In genomic region chr3:36908647-36909180, GRCh38 we compare ENCODE assay signal across 8 cellular contexts. TPM values are rescaled to one million over a fixed set of nuclear protein-coding genes. Genes with fewer than 3 reads are reported as not detected.
DNase-seq lines count a peak whose midpoint lies in the region; ATAC-seq, FAIRE-seq and TF ChIP-seq lines count a peak whose summit lies in the region.

No MANE protein-coding gene starts in this region.

- peak overlapping the region; percentile 87 for H3K27ac Mint-ChIP-seq in T-helper 2 cell treated with Interferon-gamma antibody and Interleukin-4, amounts not matched to agents 5 μg/mL and 100 μg/mL, for 36 hours
- peak overlapping the region; percentile 93 for H3K27ac Mint-ChIP-seq in activated CD8-positive, alpha-beta T cell treated with anti-CD3 and anti-CD28 coated beads for 36 hours

- H3K79me2 ChIP-seq in keratinocyte (ENCODE audit: control insufficient read depth, insufficient read depth, low read length), result no peaks in the 10 kb centered on the region

- H3K4me3 ChIP-seq in keratinocyte (ENCODE audit: control insufficient read depth in 2 of 3, extremely low read depth in 1 of 3, insufficient read depth in 2 of 3, low read depth in 1 of 3, low read length in 3 of 3) (peak overlapping the region in 2 of 3 experiments; percentile 46 to 64), subcutaneous abdominal adipose tissue (ENCODE audit: low read depth in 1 of 5, low read length in 5 of 5) (peak overlapping the region; percentile 66 to 97 (median 83))

- H4K20me1 ChIP-seq in keratinocyte (ENCODE audit: control insufficient read depth, extremely low read depth, insufficient read depth, low read length), result no peaks in the 10 kb centered on the region

- POLR2A ChIA-PET in activated CD8-positive, alpha-beta T cell treated with anti-CD3 and anti-CD28 coated beads for 36 hours (lab: Charles Lee), result interaction anchor here (1.0 to 2.4 kb wide), 7 partner anchors 9 to 85 kb away, joined by 3 to 9 read pairs (median 3); partner anchors contain the start of genes EPM2AIP1, MLH1 and TRANK1

- H3K9me3 Mint-ChIP-seq in T-helper 2 cell treated with Interferon-gamma antibody and Interleukin-4, amounts not matched to agents 5 μg/mL and 100 μg/mL, for 36 hours, result no peaks in the 10 kb centered on the region
- H3K9me3 Mint-ChIP-seq in activated CD8-positive, alpha-beta T cell treated with anti-CD3 and anti-CD28 coated beads for 36 hours, result no peaks in the 10 kb centered on the region

- H3K9ac ChIP-seq in keratinocyte (ENCODE audit: control insufficient read depth, extremely low read depth, insufficient read depth, low read length), result peak overlapping the region; percentile 57
- peak overlapping the region; percentile 69 to 94 (median 78) for H3K9ac ChIP-seq in subcutaneous abdominal adipose tissue (ENCODE audit: low read length in 5 of 5)

- H3K27me3 ChIP-seq in keratinocyte (ENCODE audit: control insufficient read depth, extremely low read depth, insufficient read depth, low read length) (no peaks in the 10 kb centered on the region), subcutaneous abdominal adipose tissue (ENCODE audit: control insufficient read depth in 5 of 5, insufficient read depth in 4 of 5, low read length in 5 of 5) (no peaks in the 10 kb centered on the region)

- H3K4me3 Mint-ChIP-seq in T-helper 2 cell treated with Interferon-gamma antibody and Interleukin-4, amounts not matched to agents 5 μg/mL and 100 μg/mL, for 36 hours, result peak overlapping the region; percentile 86
- H3K4me3 Mint-ChIP-seq in activated CD8-positive, alpha-beta T cell treated with anti-CD3 and anti-CD28 coated beads for 36 hours, result peak overlapping the region; percentile 89

- CTCF ChIA-PET in activated CD8-positive, alpha-beta T cell treated with anti-CD3 and anti-CD28 coated beads for 36 hours (lab: Charles Lee), result interaction anchor here (1.2 to 7.3 kb wide), 3 partner anchors 11 to 50 kb away, joined by 3 to 49 read pairs (median 3); partner anchors contain the start of gene TRANK1

- ATAC-seq in activated CD8-positive, alpha-beta T cell treated with anti-CD3 and anti-CD28 coated beads for 36 hours, result no peak
- no peak for ATAC-seq in HG03565 (IDR thresholded peaks at IDR 0.05; ENCODE audit: unreplicated experiment)

- FAIRE-seq in keratinocyte (lab: Jason Lieb, UNC), result no peak

- no peaks in the 10 kb centered on the region for H3K27me3 Mint-ChIP-seq in T-helper 2 cell treated with Interferon-gamma antibody and Interleukin-4, amounts not matched to agents 5 μg/mL and 100 μg/mL, for 36 hours (ENCODE audit: low read depth)
- H3K27me3 Mint-ChIP-seq in activated CD8-positive, alpha-beta T cell treated with anti-CD3 and anti-CD28 coated beads for 36 hours, result no peaks in the 10 kb centered on the region

- H3K9me1 ChIP-seq in keratinocyte (ENCODE audit: control insufficient read depth, extremely low read depth, insufficient read depth, low read length), result no peaks in the 10 kb centered on the region

- H3K4me1 ChIP-seq in keratinocyte (ENCODE audit: control insufficient read depth, extremely low read depth, insufficient read depth, low read length) (peaks cover 16% of the 10 kb centered on the region), subcutaneous abdominal adipose tissue (ENCODE audit: control insufficient read depth in 5 of 5, insufficient read depth in 5 of 5, low read length in 5 of 5) (peaks cover 0 to 37% (median 19%) of the 10 kb centered on the region in 5 donors)

- no peak for TF ChIP-seq CTCF in activated CD8-positive, alpha-beta T cell treated with anti-CD3 and anti-CD28 coated beads for 36 hours (IDR thresholded peaks at IDR 0.05)
- no peak for TF ChIP-seq CTCF in keratinocyte (optimal IDR thresholded peaks at IDR 0.05 in 1 of 3, IDR thresholded peaks at IDR 0.05 in 1 of 3, conservative IDR thresholded peaks at IDR 0.05 in 1 of 3; ENCODE audit: extremely low read depth in 1 of 3, insufficient read depth in 2 of 3, low read length in 3 of 3)

- peaks cover 46% of the 10 kb centered on the region for H3K4me1 Mint-ChIP-seq in T-helper 2 cell treated with Interferon-gamma antibody and Interleukin-4, amounts not matched to agents 5 μg/mL and 100 μg/mL, for 36 hours (ENCODE audit: low read depth)
- peaks cover 56% of the 10 kb centered on the region for H3K4me1 Mint-ChIP-seq in activated CD8-positive, alpha-beta T cell treated with anti-CD3 and anti-CD28 coated beads for 36 hours (ENCODE audit: low read depth)

- no peaks in the 10 kb centered on the region for H3K36me3 ChIP-seq in keratinocyte (ENCODE audit: control insufficient read depth in 2 of 2, extremely low read depth in 1 of 2, insufficient read depth in 2 of 2, low read length in 2 of 2)
- H3K36me3 ChIP-seq in subcutaneous abdominal adipose tissue (ENCODE audit: control insufficient read depth in 5 of 5, insufficient read depth in 5 of 5, low read length in 5 of 5), result no peaks in the 10 kb centered on the region

- H2AFZ ChIP-seq in keratinocyte (ENCODE audit: control insufficient read depth, low read length), result peak overlapping the region; percentile 79

- H3K27ac ChIP-seq in keratinocyte (ENCODE audit: control insufficient read depth, insufficient read depth, low read length), result peak overlapping the region; percentile 60
- H3K27ac ChIP-seq in subcutaneous abdominal adipose tissue (ENCODE audit: low read depth, low read length), result peak overlapping the region; percentile 78

- peak overlapping the region; percentile 79 for H3K4me2 ChIP-seq in keratinocyte (ENCODE audit: control insufficient read depth, extremely low read depth, insufficient read depth, low read depth, low read length)

- no peaks in the 10 kb centered on the region for H3K9me3 ChIP-seq in keratinocyte (ENCODE audit: control insufficient read depth, low read depth, low read length)
- no peaks in the 10 kb centered on the region for H3K9me3 ChIP-seq in subcutaneous abdominal adipose tissue (ENCODE audit: control insufficient read depth in 5 of 5, low read length in 5 of 5)

- dilution Hi-C loops in keratinocyte (cut with MboI; ENCODE audit: extremely low pct_ligation_motif_present, low sequenced_read_pairs), result no loop called here

- intact Hi-C loops in activated CD8-positive, alpha-beta T cell treated with anti-CD3 and anti-CD28 coated beads for 36 hours (cut with micrococcal nuclease), result loop anchor here (5.0 kb wide), 1 partner anchor 49 kb away; no protein-coding TSS in a partner anchor

- DNase-seq in T-helper 2 cell treated with Interferon-gamma antibody and Interleukin-4, amounts not matched to agents 5 μg/mL and 100 μg/mL, for 36 hours (ENCODE audit: low spot score), result no peak
- DNase-seq in T-helper 2 cell (no peak), keratinocyte (ENCODE audit: low read depth, low spot score) (no peak), NCI-H187 treated with DMSO at 0.1 percent for 48 hours (lab: John Stamatoyannopoulos, UW) (no peak), GOT3 (lab: John Stamatoyannopoulos, UW) (no peak)
- no peak for DNase-seq in activated CD8-positive, alpha-beta T cell treated with anti-CD3 and anti-CD28 coated beads for 36 hours

- H3K36me3 Mint-ChIP-seq in T-helper 2 cell treated with Interferon-gamma antibody and Interleukin-4, amounts not matched to agents 5 μg/mL and 100 μg/mL, for 36 hours (ENCODE audit: low read depth), result peaks cover 5% of the 10 kb centered on the region
- no peaks in the 10 kb centered on the region for H3K36me3 Mint-ChIP-seq in activated CD8-positive, alpha-beta T cell treated with anti-CD3 and anti-CD28 coated beads for 36 hours (ENCODE audit: low read depth)

RNA-seq across cellular contexts. Expression of gene TRANK1, which starts 36.1 kb away (rescaled TPM):
- total RNA-seq in activated CD8-positive, alpha-beta T cell treated with anti-CD3 and anti-CD28 coated beads for 36 hours, result 10 to 100 TPM; 16.0 to 17.4 TPM
- polyA plus RNA-seq in keratinocyte, result 2.5 to 4.7 TPM (median 3.2 TPM) in 3 replicates
- 0.61 TPM for polyA plus RNA-seq in keratinocyte (2011; ENCODE audit: low read depth)
- 1.4 and 1.5 TPM in 2 replicates for polyA plus RNA-seq in keratinocyte (2011; cell fraction: cytosol; rRNA removed)
- 12.4 and 13.7 TPM in 2 replicates for polyA plus RNA-seq in keratinocyte (2011; cell fraction: nucleus; rRNA removed)
- polyA plus RNA-seq in keratinocyte (2012; ENCODE audit: low replicate concordance), result 1.3 and 2.6 TPM in 2 replicates
- 7.7 to 13.6 TPM (median 8.4 TPM) in 3 replicates for polyA minus RNA-seq in keratinocyte
- 1.5 TPM for polyA minus RNA-seq in keratinocyte (2011; cell fraction: cytosol; rRNA and poly(A)+ RNA removed)
- 9.8 and 13.0 TPM in 2 replicates for polyA minus RNA-seq in keratinocyte (2011; cell fraction: nucleus; rRNA and poly(A)+ RNA removed)
